ENCODE assay signal across 8 cellular contexts in the genomic region with DNA sequence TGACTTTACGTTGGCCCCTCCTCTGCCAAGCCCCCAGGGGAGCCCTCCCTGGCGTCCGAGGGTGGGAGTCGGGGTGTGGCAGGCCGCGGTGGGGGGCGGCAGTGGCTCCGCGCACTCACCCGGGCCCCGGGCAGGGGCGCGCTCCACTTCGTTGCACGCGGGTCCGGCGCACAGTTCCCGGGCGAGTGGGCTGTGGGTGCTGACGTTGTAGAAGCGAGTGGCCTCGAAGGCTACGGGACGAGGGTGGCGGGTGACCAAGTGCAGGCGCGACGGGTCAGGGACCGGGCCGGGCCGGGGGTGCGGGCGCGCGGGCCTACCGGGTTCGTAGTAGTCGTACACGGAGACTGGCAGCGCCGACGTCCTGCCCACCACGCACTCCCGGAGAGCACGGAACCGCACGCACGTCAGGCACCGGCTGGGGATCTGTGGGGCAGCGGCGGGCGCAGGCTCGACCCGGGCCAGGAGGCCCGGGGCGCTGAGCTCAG. TPM values are rescaled to one million over a fixed set of nuclear protein-coding genes. Genes with fewer than 3 reads are reported as not detected.
DNase-seq lines count a peak whose midpoint lies in the region; ATAC-seq and TF ChIP-seq lines count a peak whose summit lies in the region.

No MANE protein-coding gene starts in this region.

- H3K4me3 Mint-ChIP-seq in immature natural killer cell: peak overlapping the region; percentile 82 to 83 (median 82)

- no peaks in the 10 kb centered on the region for H3K36me3 ChIP-seq in adrenal gland (replicated peaks in 1 of 2)

- H3K27ac Mint-ChIP-seq in immature natural killer cell: peak overlapping the region in 2 of 6 donors; percentile 45 to 79

- no peaks in the 10 kb centered on the region for H3K27me3 ChIP-seq in adrenal gland

- WGBS in adrenal gland, 4 donors: 7 to 11% (median 8%) methylated on average over 5 to 57 of the region's 57 CpGs

- peaks cover 10 to 12% of the 10 kb centered on the region in 2 donors for H3K4me1 ChIP-seq in adrenal gland (replicated peaks in 1 of 2)

- H3K9me3 Mint-ChIP-seq in immature natural killer cell: no peaks in the 10 kb centered on the region

- H3K9me3 ChIP-seq in adrenal gland (replicated peaks in 1 of 3): no peaks in the 10 kb centered on the region

- H3K4me1 Mint-ChIP-seq in immature natural killer cell: peaks cover 39 to 43% of the 10 kb centered on the region in 2 donors

- TF ChIP-seq CTCF in GM12875 (IDR thresholded peaks at IDR 0.05; ENCODE audit: borderline replicate concordance, insufficient read depth, low read depth, low read length): no peak
- no peak for TF ChIP-seq CTCF in adrenal gland (IDR thresholded peaks at IDR 0.05)

- H3K4me3 ChIP-seq in GM12875 (ENCODE audit: low read depth, low read length) (peak overlapping the region; percentile 54), adrenal gland (peak overlapping the region in 3 of 4 donors; percentile 6 to 81 (median 58))

- peak; percentile 12 for ATAC-seq in HG03039 (IDR thresholded peaks at IDR 0.05; ENCODE audit: unreplicated experiment)
- no peak for ATAC-seq in stimulated activated naive CD8-positive, alpha-beta T cell treated with anti-CD3 and anti-CD28 coated beads, Interleukin-15, Interleukin-2, amounts not matched to agents 100 U/mL and 50 U/mL, for 24 hours

- H3K36me3 Mint-ChIP-seq in immature natural killer cell: no peaks in the 10 kb centered on the region

- peak in 1 of 2 donors; percentile 16 for TF ChIP-seq POLR2A in adrenal gland (IDR thresholded peaks at IDR 0.05)

- intact Hi-C loops in adrenal gland (cut with DNase I): no loop called here

- H3K27ac ChIP-seq in adrenal gland: peak overlapping the region; percentile 43 to 90 (median 72)

- DNase-seq in adrenal gland (peak in 6 of 7 donors; percentile 55 to 89 (median 76)), immature natural killer cell (no peak), NCI-H1436 treated with DMSO at 0.1 percent for 48 hours (lab: John Stamatoyannopoulos, UW) (no peak), mesenteric fat pad (ENCODE audit: low spot score) (no peak), NOMO-1 treated with DMSO at 0.1 percent for 48 hours (lab: John Stamatoyannopoulos, UW; ENCODE audit: unreplicated experiment) (no peak)
- DNase-seq in stimulated activated naive CD8-positive, alpha-beta T cell treated with anti-CD3 and anti-CD28 coated beads, Interleukin-15, Interleukin-2, amounts not matched to agents 100 U/mL and 50 U/mL, for 24 hours: peak; percentile 25

- H3K27me3 Mint-ChIP-seq in immature natural killer cell (ENCODE audit: low read depth in 3 of 3): peaks cover 18 to 31% (median 28%) of the 10 kb centered on the region in 3 donors

RNA-seq across cellular contexts. Expression of a gene that starts 8.8 kb away (rescaled TPM):
- total RNA-seq in adrenal gland (1 to 10 TPM in 7 of 8 donors, under 1 TPM in 1; 0.83 to 3.8 (median 2.2) TPM), mesenteric fat pad (33.9 TPM)
- polyA plus RNA-seq in adrenal gland (1 to 10 TPM in 2 of 3 donors, under 1 TPM in 1; 0.62 to 3.1 (median 3.0) TPM), immature natural killer cell (under 1 TPM in 2 of 3 donors, not detected in 1; 0.48 TPM)

Comparison
In these comparisons a context has a peak if more than half of its experiments do, and no peak if none do; other contexts are left out.
1. DNase-seq: peak in adrenal gland (6 of 7) and stimulated activated naive CD8-positive, alpha-beta T cell treated with anti-CD3 and anti-CD28 coated beads, Interleukin-15, Interleukin-2, amounts not matched to agents 100 U/mL and 50 U/mL, for 24 hours (single experiment); none in immature natural killer cell (0 of 3), NCI-H1436 treated with DMSO at 0.1 percent for 48 hours (single experiment), mesenteric fat pad (single experiment) and NOMO-1 treated with DMSO at 0.1 percent for 48 hours (single experiment).